In genomic region chr4:54090804-54091623, GRCh38 we compare ENCODE assay signal across 9 cellular contexts. TPM values are rescaled to one million over a fixed set of nuclear protein-coding genes. Genes with fewer than 3 reads are reported as not detected.
DNase-seq lines count a peak whose midpoint lies in the region; ATAC-seq, FAIRE-seq and TF ChIP-seq lines count a peak whose summit lies in the region.
"Had no signal": no experiment of that assay in that cellular context is flagged by ENCODE, and none has a peak within 500 bp of the region (broad histone marks: within the 10 kb centered on the region; RNA-seq: fewer than 3 reads in every experiment).

No MANE protein-coding gene starts in this region.

- H3K4me2 ChIP-seq in HepG2 (ENCODE audit: low read depth, low read length), result peak overlapping the region; percentile 96

- H3K27me3 ChIP-seq in CD4-positive, CD25-positive, alpha-beta regulatory T cell (ENCODE audit: control insufficient read depth, insufficient read depth, low read length), result peaks cover 34% of the 10 kb centered on the region
- H3K27me3 ChIP-seq in bronchial epithelial cell (ENCODE audit: control insufficient read depth, insufficient read depth, low read length), result peaks cover 21% of the 10 kb centered on the region
- peaks cover 4 to 32% of the 10 kb centered on the region in 2 experiments; a peak in 3 of 5 replicates for H3K27me3 ChIP-seq in HepG2 (ENCODE audit: control insufficient read depth in 1 of 2, insufficient read depth in 2 of 2, low read length in 2 of 2)
- H3K27me3 ChIP-seq in thymus (ENCODE audit: control insufficient read depth, insufficient read depth), result peaks cover 59% of the 10 kb centered on the region

- peaks cover 87% of the 10 kb centered on the region for H3K27me3 Mint-ChIP-seq in CD4-positive, CD25-positive, alpha-beta regulatory T cell

- POLR2A ChIA-PET in HepG2 (lab: Yijun Ruan, JAX), result interaction anchor here (0.7 to 2.8 kb wide), 4 partner anchors 25 to 1379 kb away, joined by 3 to 18 read pairs (median 4); no protein-coding TSS in a partner anchor

- no peaks in the 10 kb centered on the region for H3K79me2 ChIP-seq in HepG2 (ENCODE audit: insufficient read depth, low read length)

- TF ChIP-seq POLR2A in HepG2 (IDR thresholded peaks at IDR 0.05; ENCODE audit: insufficient read depth in 1 of 2, low read depth in 2 of 2, low read length in 2 of 2), result peak in 1 of 2 experiments; percentile 71; a peak in 2 of 4 replicates

- FAIRE-seq in bronchial epithelial cell (lab: Jason Lieb, UNC) (no peak), HepG2 (lab: Jason Lieb, UNC) (no peak)

- peak overlapping the region; percentile 60 for H3K9ac ChIP-seq in HepG2 (ENCODE audit: insufficient read depth, low read depth, low read length)

- H3K4me1 Mint-ChIP-seq in CD4-positive, CD25-positive, alpha-beta regulatory T cell, result peaks cover 6 to 31% (median 15%) of the 10 kb centered on the region in 4 donors

- TF ChIP-seq CTCF in bronchial epithelial cell (IDR thresholded peaks at IDR 0.05; ENCODE audit: insufficient read depth, low read length, severe bottlenecking) (no peak), HepG2 (CRISPR knock-in tag; IDR thresholded peaks at IDR 0.05) (0 out of 2 replicates have a peak, but pooled peaks have one; percentile 3)

- no peak for TF ChIP-seq EP300 in HepG2 (IDR thresholded peaks at IDR 0.05; ENCODE audit: low read depth in 2 of 2, low read length in 2 of 2)
- no peak for TF ChIP-seq EP300 in HepG2 (CRISPR knock-in tag; IDR thresholded peaks at IDR 0.05; ENCODE audit: borderline replicate concordance)

- WGBS in HepG2 (ENCODE audit: low lambda C conversion rate), result 12% methylated on average over 22 of the region's 27 CpGs
- 31% methylated on average over 27 of the region's 27 CpGs for WGBS in thymus

- in situ Hi-C loops in HepG2 (cut with HindIII; ENCODE audit: extremely low pct_ligation_motif_present, low pct_unique_long_range_greater_than_20kb), result no loop called here

- H3K4me3 Mint-ChIP-seq in CD4-positive, CD25-positive, alpha-beta regulatory T cell, result peak overlapping the region; percentile 87 to 93 (median 91)

- peak overlapping the region; percentile 53 for H2AFZ ChIP-seq in HepG2 (ENCODE audit: low read length)

- H3K27ac Mint-ChIP-seq in CD4-positive, CD25-positive, alpha-beta regulatory T cell, result peak overlapping the region in 1 of 3 donors; percentile 16

- H3K36me3 Mint-ChIP-seq in CD4-positive, CD25-positive, alpha-beta regulatory T cell, result no peaks in the 10 kb centered on the region

- H3K9me3 ChIP-seq in CD4-positive, CD25-positive, alpha-beta regulatory T cell (ENCODE audit: control insufficient read depth in 2 of 2, low read length in 2 of 2), result no peaks in the 10 kb centered on the region
- H3K9me3 ChIP-seq in HepG2 (ENCODE audit: low read length) (no peaks in the 10 kb centered on the region), thymus (ENCODE audit: control insufficient read depth) (peaks cover 2% of the 10 kb centered on the region)

- H3K36me3 ChIP-seq in CD4-positive, CD25-positive, alpha-beta regulatory T cell (ENCODE audit: control insufficient read depth, insufficient read depth, low read length), result no peaks in the 10 kb centered on the region
- H3K36me3 ChIP-seq in bronchial epithelial cell (ENCODE audit: control insufficient read depth, insufficient read depth, low read length), result no peaks in the 10 kb centered on the region
- H3K36me3 ChIP-seq in HepG2 (replicated peaks in 1 of 2; ENCODE audit: control insufficient read depth in 1 of 2, insufficient read depth in 2 of 2, low read length in 2 of 2), result no peaks in the 10 kb centered on the region
- H3K36me3 ChIP-seq in thymus (ENCODE audit: control insufficient read depth, insufficient read depth), result no peaks in the 10 kb centered on the region

- TSS peak; percentile 80 for BruUV-seq in HepG2 (replicated peaks; lab: Mats Ljungman, UMichigan)

- H3K4me3 ChIP-seq in CD4-positive, CD25-positive, alpha-beta regulatory T cell (ENCODE audit: low read depth, low read length), result peak overlapping the region; percentile 65
- H3K4me3 ChIP-seq in bronchial epithelial cell (ENCODE audit: low read depth, low read length) (peak overlapping the region; percentile 37), HepG2 (replicated peaks in 1 of 3; ENCODE audit: insufficient read depth in 1 of 3, low read depth in 2 of 3, low read length in 3 of 3) (peak overlapping the region; percentile 52 to 79 (median 56)), thymus (ENCODE audit: low read length) (peak overlapping the region; percentile 47)

- H3K4me1 ChIP-seq in CD4-positive, CD25-positive, alpha-beta regulatory T cell (ENCODE audit: control insufficient read depth, insufficient read depth, low read length, poor library complexity, severe bottlenecking), result peaks cover 16% of the 10 kb centered on the region
- H3K4me1 ChIP-seq in HepG2 (ENCODE audit: insufficient read depth, low read length) (peaks cover 34% of the 10 kb centered on the region), thymus (ENCODE audit: control insufficient read depth, insufficient read depth, low read length) (peaks cover 4% of the 10 kb centered on the region)

- peak in 1 of 2 donors; percentile 23 for ATAC-seq in CD4-positive, CD25-positive, alpha-beta regulatory T cell (ENCODE audit: low read depth in 2 of 2)
- ATAC-seq in GM19463 (IDR thresholded peaks at IDR 0.05; ENCODE audit: unreplicated experiment) (peak; percentile 54), HepG2 (peak; percentile 85), GM21423 (IDR thresholded peaks at IDR 0.05; ENCODE audit: unreplicated experiment) (no peak)

- intact Hi-C loops in HepG2 (cut with micrococcal nuclease; ENCODE audit: unreplicated experiment), result loop anchor here (5.0 kb wide), 1 partner anchor 1214 kb away; no protein-coding TSS in a partner anchor

- no peaks in the 10 kb centered on the region for H4K20me1 ChIP-seq in HepG2 (ENCODE audit: insufficient read depth, low read length)

- H3K9me3 Mint-ChIP-seq in CD4-positive, CD25-positive, alpha-beta regulatory T cell, result no peaks in the 10 kb centered on the region

- CTCF ChIA-PET in HepG2 (lab: Yijun Ruan, JAX; ENCODE audit: low intra/inter-chr PET ratio, low total read pairs), result interaction anchor here (1.2 kb wide), 1 partner anchor 9 kb away, joined by 3 read pairs; no protein-coding TSS in a partner anchor

- no peak for TF ChIP-seq RAD21 in HepG2 (CRISPR knock-in tag; IDR thresholded peaks at IDR 0.05)

- no peak overlapping the region for H3K27ac ChIP-seq in CD4-positive, CD25-positive, alpha-beta regulatory T cell (ENCODE audit: insufficient read depth, low read length, poor library complexity, severe bottlenecking)
- H3K27ac ChIP-seq in HepG2 (ENCODE audit: extremely low read length, insufficient read depth, low read length) (peak overlapping the region; percentile 41), thymus (ENCODE audit: low read depth) (no peak overlapping the region)
- H3K27ac ChIP-seq: epithelial cell of prostate had no signal

- DNase-seq in CD4-positive, CD25-positive, alpha-beta regulatory T cell, result peak in 1 of 3 donors; percentile 38
- DNase-seq in NCI-H69 (lab: John Stamatoyannopoulos, UW), result peak; percentile 51
- peak; percentile 36 for DNase-seq in bronchial epithelial cell (ENCODE audit: low read depth)
- DNase-seq in HepG2 (ENCODE audit: low spot score), result peak; percentile 38
- no peak for DNase-seq in ureter (ENCODE audit: low spot score)

RNA-seq across cellular contexts. Expression of gene GSX2, which starts 8.9 kb away (rescaled TPM):
- total RNA-seq in CD4-positive, CD25-positive, alpha-beta regulatory T cell, result not detected
- not detected for polyA plus RNA-seq in CD4-positive, CD25-positive, alpha-beta regulatory T cell
- total RNA-seq in bronchial epithelial cell, result not detected in 2 replicates
- total RNA-seq in HepG2 (2016; rRNA removed; fragmentation: Illumina TruSeq; extraction: Trizol), result not detected in 2 replicates
- total RNA-seq in HepG2 (2016; cell fraction: cytosol; rRNA removed; fragmentation: Illumina TruSeq; extraction: Trizol; ENCODE audit: low read depth), result not detected in 2 replicates
- total RNA-seq in HepG2 (2016; cell fraction: insoluble cytoplasmic fraction; rRNA removed; fragmentation: Illumina TruSeq; extraction: Trizol), result not detected in 2 replicates
- total RNA-seq in HepG2 (2016; cell fraction: membrane; rRNA removed; fragmentation: Illumina TruSeq; extraction: Trizol), result not detected in 2 replicates
- total RNA-seq in HepG2 (2016; cell fraction: nucleus; rRNA removed; fragmentation: Illumina TruSeq; extraction: Trizol), result not detected in 2 replicates
- polyA plus RNA-seq in HepG2 (2011; rRNA removed), result not detected in 2 replicates
- polyA plus RNA-seq in HepG2 (2011; cell fraction: cytosol; rRNA removed), result not detected in 2 replicates
- polyA plus RNA-seq in HepG2 (2011; cell fraction: nucleus; rRNA removed), result not detected in 2 replicates
- not detected in 2 replicates for polyA plus RNA-seq in HepG2 (2012)
- not detected in 2 replicates for polyA plus RNA-seq in HepG2 (2016; cell fraction: cytosol; fragmentation: Illumina TruSeq; extraction: Trizol; ENCODE audit: low read depth)
- not detected in 2 replicates for polyA plus RNA-seq in HepG2 (2016; cell fraction: insoluble cytoplasmic fraction; fragmentation: Illumina TruSeq; extraction: Trizol; ENCODE audit: low read depth)
- not detected in 2 replicates for polyA plus RNA-seq in HepG2 (2016; cell fraction: membrane; fragmentation: Illumina TruSeq; extraction: Trizol; ENCODE audit: low read depth)
- polyA plus RNA-seq in HepG2 (2016; cell fraction: nucleus; fragmentation: Illumina TruSeq; extraction: Trizol; ENCODE audit: insufficient read depth, low read depth), result not detected in 2 replicates
- polyA minus RNA-seq in HepG2 (2011; rRNA and poly(A)+ RNA removed; ENCODE audit: low replicate concordance), result not detected in 2 replicates
- not detected in 2 replicates for polyA minus RNA-seq in HepG2 (2011; cell fraction: cytosol; rRNA and poly(A)+ RNA removed)
- not detected in 2 replicates for polyA minus RNA-seq in HepG2 (2011; cell fraction: nucleus; rRNA and poly(A)+ RNA removed)
- 0.14 TPM for polyA plus RNA-seq in thymus
- not detected for total RNA-seq in ureter

RNA-seq across cellular contexts. Expression of gene CHIC2, which starts 26.6 kb away (rescaled TPM):
- 49.9 TPM for total RNA-seq in CD4-positive, CD25-positive, alpha-beta regulatory T cell
- 10 to 100 TPM; 74.5 to 87.5 (median 80.4) TPM for polyA plus RNA-seq in CD4-positive, CD25-positive, alpha-beta regulatory T cell
- 36.1 and 42.2 TPM in 2 replicates for total RNA-seq in bronchial epithelial cell
- total RNA-seq in HepG2 (2016; rRNA removed; fragmentation: Illumina TruSeq; extraction: Trizol), result 16.6 and 17.2 TPM in 2 replicates
- 27.0 and 31.5 TPM in 2 replicates for total RNA-seq in HepG2 (2016; cell fraction: cytosol; rRNA removed; fragmentation: Illumina TruSeq; extraction: Trizol; ENCODE audit: low read depth)
- total RNA-seq in HepG2 (2016; cell fraction: insoluble cytoplasmic fraction; rRNA removed; fragmentation: Illumina TruSeq; extraction: Trizol), result 18.8 and 19.3 TPM in 2 replicates
- total RNA-seq in HepG2 (2016; cell fraction: membrane; rRNA removed; fragmentation: Illumina TruSeq; extraction: Trizol), result 33.0 and 34.2 TPM in 2 replicates
- 10.2 and 11.4 TPM in 2 replicates for total RNA-seq in HepG2 (2016; cell fraction: nucleus; rRNA removed; fragmentation: Illumina TruSeq; extraction: Trizol)
- 8.4 and 10.0 TPM in 2 replicates for polyA plus RNA-seq in HepG2 (2011; rRNA removed)
- 9.5 and 9.8 TPM in 2 replicates for polyA plus RNA-seq in HepG2 (2011; cell fraction: cytosol; rRNA removed)
- polyA plus RNA-seq in HepG2 (2011; cell fraction: nucleus; rRNA removed), result 8.4 and 9.8 TPM in 2 replicates
- 9.2 and 11.5 TPM in 2 replicates for polyA plus RNA-seq in HepG2 (2012)
- polyA plus RNA-seq in HepG2 (2016; cell fraction: cytosol; fragmentation: Illumina TruSeq; extraction: Trizol; ENCODE audit: low read depth), result 20.0 and 21.8 TPM in 2 replicates
- polyA plus RNA-seq in HepG2 (2016; cell fraction: insoluble cytoplasmic fraction; fragmentation: Illumina TruSeq; extraction: Trizol; ENCODE audit: low read depth), result 9.4 and 14.0 TPM in 2 replicates
- 20.0 and 26.0 TPM in 2 replicates for polyA plus RNA-seq in HepG2 (2016; cell fraction: membrane; fragmentation: Illumina TruSeq; extraction: Trizol; ENCODE audit: low read depth)
- polyA plus RNA-seq in HepG2 (2016; cell fraction: nucleus; fragmentation: Illumina TruSeq; extraction: Trizol; ENCODE audit: insufficient read depth, low read depth), result 8.3 and 12.4 TPM in 2 replicates
- polyA minus RNA-seq in HepG2 (2011; rRNA and poly(A)+ RNA removed; ENCODE audit: low replicate concordance), result 2.2 and 8.7 TPM in 2 replicates
- polyA minus RNA-seq in HepG2 (2011; cell fraction: cytosol; rRNA and poly(A)+ RNA removed), result 13.7 and 17.7 TPM in 2 replicates
- polyA minus RNA-seq in HepG2 (2011; cell fraction: nucleus; rRNA and poly(A)+ RNA removed), result 39.3 and 58.1 TPM in 2 replicates
- 25.9 TPM for polyA plus RNA-seq in thymus
- 22.8 TPM for total RNA-seq in ureter
